17 cellular contexts compared by ENCODE assay signal in genomic region chr15:86162676-86163075, GRCh38.
"Had no signal": no experiment of that assay in that cellular context is flagged by ENCODE, and none has a peak within 500 bp of the region (broad histone marks: within the 10 kb centered on the region; RNA-seq: fewer than 3 reads in every experiment).

No MANE protein-coding gene starts in this region.

- H3K36me3 ChIP-seq: esophagus squamous epithelium, spleen, transverse colon, upper lobe of right lung, vagina had no signal

- H3K9me3 ChIP-seq: esophagus squamous epithelium, spleen, transverse colon, upper lobe of right lung, vagina had no signal

- H3K4me1 ChIP-seq: spleen, upper lobe of right lung had no signal

- H3K27me3 ChIP-seq: esophagus squamous epithelium, spleen, transverse colon, upper lobe of right lung, vagina had no signal

- H3K4me3 ChIP-seq: esophagus squamous epithelium, lung, skin epidermis, spleen, transverse colon, upper lobe of right lung, vagina had no signal

- ATAC-seq: effector memory CD8-positive, alpha-beta T cell; naive thymus-derived CD4-positive, alpha-beta T cell; sciatic nerve; stimulated activated memory B cell treated with anti-CD40 and anti-IgM and Interleukin-4, amounts not matched to agents 10 μg/mL and 1 μg/mL and 100 μg/mL, for 72 hours; upper lobe of right lung had no signal

- H3K27ac ChIP-seq: esophagus squamous epithelium, skin epidermis, spleen, transverse colon, upper lobe of right lung had no signal

- DNase-seq: cortex of kidney; effector memory CD8-positive, alpha-beta T cell; erythroblast; esophagus squamous epithelium; foreskin melanocyte; naive thymus-derived CD4-positive, alpha-beta T cell; nephron progenitor cell; retina; spleen; stimulated activated CD4-positive, alpha-beta T cell treated with anti-CD3 and anti-CD28 coated beads, Interleukin-4, amount 100 ng/mL, for 4 hours; transverse colon; upper lobe of right lung had no signal
